12 cellular contexts compared by ENCODE assay signal in genomic region chr1:7422966-7423365, GRCh38.
"Had no signal": no experiment of that assay in that cellular context is flagged by ENCODE, and none has a peak within 500 bp of the region (broad histone marks: within the 10 kb centered on the region; RNA-seq: fewer than 3 reads in every experiment).

No MANE protein-coding gene starts in this region.

- H3K4me3 ChIP-seq: heart left ventricle, left lung, skin epidermis, tibial nerve had no signal

- H3K4me1 ChIP-seq: left lung, tibial nerve had no signal

- H3K27me3 ChIP-seq: heart left ventricle, left lung, tibial nerve had no signal

- H3K27ac ChIP-seq: heart left ventricle, left lung, skin epidermis, tibial nerve had no signal

- ATAC-seq: activated CD8-positive, alpha-beta T cell treated with anti-CD3 and anti-CD28 coated beads for 36 hours; heart left ventricle; left lung had no signal

- H3K36me3 ChIP-seq: heart left ventricle, left lung, tibial nerve had no signal

- DNase-seq: activated CD4-positive, alpha-beta T cell treated with anti-CD3 and anti-CD28 coated beads for 4 hours; activated CD8-positive, alpha-beta T cell treated with anti-CD3 and anti-CD28 coated beads for 36 hours; activated naive CD4-positive, alpha-beta T cell treated with anti-CD3 and anti-CD28 coated beads, Interleukin-2, amount 10 ng/mL, durations not matched to agents 7 days and 5 days; caudate nucleus; cortex of kidney; effector CD8-positive, alpha-beta T cell; foreskin melanocyte; nephron progenitor cell had no signal
